23 cellular contexts compared by ENCODE assay signal in genomic region chr3:114643342-114643741, GRCh38.
"Had no signal": no experiment of that assay in that cellular context is flagged by ENCODE, and none has a peak within 500 bp of the region (broad histone marks: within the 10 kb centered on the region; RNA-seq: fewer than 3 reads in every experiment).

No MANE protein-coding gene starts in this region.

- H3K9me3 ChIP-seq: gastrocnemius medialis, lower lobe of right lung, neutrophil, pancreas, right lobe of liver, suprapubic skin, vagina had no signal

- H3K4me1 ChIP-seq: gastrocnemius medialis, lower lobe of right lung, suprapubic skin, vagina had no signal

- DNase-seq: cortex of kidney; effector memory CD8-positive, alpha-beta T cell; foreskin fibroblast; gastrocnemius medialis; head of caudate nucleus; islet precursor cell; kidney glomerular epithelial cell; left ventricle myocardium superior; lower lobe of right lung; natural killer cell; pancreas; right lobe of liver; small intestine; stimulated activated CD4-positive, alpha-beta T cell treated with anti-CD3 and anti-CD28 coated beads, Interleukin-15, amount 100 ng/mL, for 24 hours; stimulated activated CD4-positive, alpha-beta T cell treated with anti-CD3 and anti-CD28 coated beads, Interleukin-2, amount 100 ng/mL, for 48 hours; stimulated activated naive CD4-positive, alpha-beta T cell; stimulated activated naive CD8-positive, alpha-beta T cell treated with anti-CD3 and anti-CD28 coated beads, Interleukin-15, amount 100 ng/mL, for 72 hours; trophoblast cell had no signal

- H3K4me3 Mint-ChIP-seq: effector memory CD8-positive, alpha-beta T cell; memory B cell; natural killer cell; stimulated activated naive CD8-positive, alpha-beta T cell treated with anti-CD3 and anti-CD28 coated beads, Interleukin-15, amount 100 ng/mL, for 72 hours had no signal

- ATAC-seq: effector memory CD8-positive, alpha-beta T cell; esophagus mucosa; gastrocnemius medialis; left ventricle myocardium superior; lower lobe of right lung; natural killer cell; stimulated activated naive CD8-positive, alpha-beta T cell treated with anti-CD3 and anti-CD28 coated beads, Interleukin-15, amount 100 ng/mL, for 72 hours had no signal

- H3K4me3 ChIP-seq: gastrocnemius medialis, lower lobe of right lung, pancreas, right lobe of liver, suprapubic skin, vagina had no signal

- H3K27ac ChIP-seq: gastrocnemius medialis, lower lobe of right lung, neutrophil, pancreas, right lobe of liver, suprapubic skin, vagina had no signal

- H3K36me3 Mint-ChIP-seq: natural killer cell had no signal

- H3K9me3 Mint-ChIP-seq: effector memory CD8-positive, alpha-beta T cell; memory B cell; natural killer cell; stimulated activated naive CD8-positive, alpha-beta T cell treated with anti-CD3 and anti-CD28 coated beads, Interleukin-15, amount 100 ng/mL, for 72 hours had no signal

- H3K36me3 ChIP-seq: gastrocnemius medialis, lower lobe of right lung, neutrophil, pancreas, right lobe of liver, suprapubic skin, vagina had no signal

- H3K27me3 ChIP-seq: gastrocnemius medialis, neutrophil, pancreas, right lobe of liver, suprapubic skin, vagina had no signal

- H3K4me1 Mint-ChIP-seq: memory B cell; stimulated activated naive CD8-positive, alpha-beta T cell treated with anti-CD3 and anti-CD28 coated beads, Interleukin-15, amount 100 ng/mL, for 72 hours had no signal

- H3K27ac Mint-ChIP-seq: effector memory CD8-positive, alpha-beta T cell; memory B cell; natural killer cell; stimulated activated naive CD8-positive, alpha-beta T cell treated with anti-CD3 and anti-CD28 coated beads, Interleukin-15, amount 100 ng/mL, for 72 hours had no signal

- H3K27me3 Mint-ChIP-seq: effector memory CD8-positive, alpha-beta T cell; memory B cell; stimulated activated naive CD8-positive, alpha-beta T cell treated with anti-CD3 and anti-CD28 coated beads, Interleukin-15, amount 100 ng/mL, for 72 hours had no signal
